11 cellular contexts compared by ENCODE assay signal in the genomic region with DNA sequence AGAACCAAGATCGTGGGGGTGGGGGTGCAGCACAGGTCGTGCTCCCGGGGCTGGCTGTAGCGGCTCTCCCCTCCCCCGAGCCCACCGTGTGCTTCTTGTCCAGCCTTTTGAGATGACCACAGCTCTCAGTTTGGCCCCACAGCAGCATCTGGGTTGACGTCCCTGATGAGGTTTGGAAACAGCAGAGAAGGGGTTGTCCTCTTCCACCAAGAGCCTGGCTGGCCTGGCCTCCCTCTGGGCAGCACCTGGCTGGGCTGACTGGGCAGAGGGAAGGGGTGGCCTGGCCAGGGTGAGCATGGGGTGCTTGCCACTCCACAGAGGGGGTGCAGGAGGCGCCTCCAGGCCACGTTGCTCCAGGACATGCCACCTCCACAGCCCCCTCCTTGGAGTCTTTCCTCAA.
DNase-seq lines count a peak whose midpoint lies in the region; ATAC-seq, FAIRE-seq and TF ChIP-seq lines count a peak whose summit lies in the region.
"Had no signal": no experiment of that assay in that cellular context is flagged by ENCODE, and none has a peak within 500 bp of the region (broad histone marks: within the 10 kb centered on the region; RNA-seq: fewer than 3 reads in every experiment).

No MANE protein-coding gene starts in this region.

- in situ Hi-C loops in K562 (cut with MboI): no loop called here

- no peaks in the 10 kb centered on the region for H3K27me3 Mint-ChIP-seq in mesothelial cell of epicardium (ENCODE audit: low read depth)

- intact Hi-C loops in heart right ventricle (cut with DNase I): loop anchor here in 1 of 10 donors (10.0 kb wide), 1 partner anchor 55 kb away; no protein-coding TSS in a partner anchor
- intact Hi-C loops in Right ventricle myocardium superior (cut with DNase I): no loop called here
- intact Hi-C loops in K562 (cut with micrococcal nuclease): no loop called here
- intact Hi-C loops in upper lobe of right lung (cut with DNase I): no loop called here

- H3K27ac ChIP-seq in heart right ventricle (peak overlapping the region in 8 of 10 donors; percentile 65 to 93 (median 78)), K562 (ENCODE audit: extremely low read depth, low read depth, low read length) (no peak overlapping the region), upper lobe of right lung (peak overlapping the region; percentile 79)
- H3K27ac ChIP-seq: C4-2B had no signal

- ATAC-seq in heart right ventricle (peak in 1 of 8 donors; percentile 11), Right ventricle myocardium superior (ENCODE audit: poor library complexity) (no peak), K562 (no peak), upper lobe of right lung (peak; percentile 1)

- BruUV-seq in K562 (replicated peaks; lab: Mats Ljungman, UMichigan): no TSS peak

- H3K4me3 Mint-ChIP-seq in mesothelial cell of epicardium: no peak overlapping the region

- H3K36me3 ChIP-seq in heart right ventricle: peaks cover 0 to under 1% (median 0%) of the 10 kb centered on the region in 9 donors
- 0 out of 3 replicates have a peak, but pooled peaks cover 2% of the 10 kb centered on the region for H3K36me3 ChIP-seq in K562 (ENCODE audit: control insufficient read depth, insufficient read depth, low read length)
- H3K36me3 ChIP-seq in upper lobe of right lung: no peaks in the 10 kb centered on the region

- FAIRE-seq in K562 (lab: Jason Lieb, UNC): no peak
- FAIRE-seq in frontal cortex (lab: Jason Lieb, UNC): no peak

- peaks cover 19% of the 10 kb centered on the region for H3K4me1 Mint-ChIP-seq in mesothelial cell of epicardium

- TF ChIP-seq RAD21 in K562 (CRISPR knock-in tag; conservative IDR thresholded peaks at IDR 0.05 in 1 of 2, IDR thresholded peaks at IDR 0.05 in 1 of 2): no peak

- H3K4me1 ChIP-seq in heart right ventricle (peaks cover 37 to 92% (median 72%) of the 10 kb centered on the region in 9 donors), K562 (replicated peaks in 1 of 2; ENCODE audit: control insufficient read depth in 2 of 2, insufficient read depth in 2 of 2, low read length in 2 of 2) (peaks cover 16 to 73% of the 10 kb centered on the region in 2 experiments), upper lobe of right lung (peaks cover 71% of the 10 kb centered on the region)

- H3K4me3 ChIP-seq in heart right ventricle (no peak overlapping the region), K562 (no peak overlapping the region), upper lobe of right lung (no peak overlapping the region)

- H2AFZ ChIP-seq in K562 (ENCODE audit: low read depth, low read length): no peak overlapping the region

- no peak for DNase-seq in heart right ventricle
- DNase-seq in Right ventricle myocardium superior: no peak
- no peak for DNase-seq in K562 (ENCODE audit: extremely low read depth in 1 of 4, low spot score in 3 of 4)
- no peak for DNase-seq in mesothelial cell of epicardium (ENCODE audit: low spot score in 2 of 2, unreplicated experiment in 2 of 2)
- no peak for DNase-seq in upper lobe of right lung
- DNase-seq in NCI-H146 (lab: John Stamatoyannopoulos, UW): no peak
- DNase-seq in DMS 273 treated with DMSO at 0.1 percent for 48 hours (lab: John Stamatoyannopoulos, UW): no peak
- no peak for DNase-seq in frontal cortex (ENCODE audit: low spot score in 2 of 2)
- DNase-seq: NCI-H1930; stimulated activated CD4-positive, alpha-beta T cell treated with anti-CD3 and anti-CD28 coated beads, Interleukin-4, amount 100 ng/mL, for 4 hours had no signal

- CTCF ChIA-PET in K562 (lab: Yijun Ruan, JAX; ENCODE audit: low intra/inter-chr PET ratio): no interaction called here

- no peak overlapping the region for H3K4me2 ChIP-seq in K562 (ENCODE audit: insufficient read depth, low read length)

- H3K79me2 ChIP-seq in K562 (ENCODE audit: control insufficient read depth, insufficient read depth, low read length): peaks cover 79% of the 10 kb centered on the region

- TF ChIP-seq CTCF in heart right ventricle (IDR thresholded peaks at IDR 0.05) (no peak), K562 (IDR thresholded peaks at IDR 0.05 in 2 of 3, conservative IDR thresholded peaks at IDR 0.05 in 1 of 3; ENCODE audit: insufficient read depth in 2 of 3, low read depth in 1 of 3, low read length in 3 of 3) (no peak), mesothelial cell of epicardium (IDR thresholded peaks at IDR 0.05; ENCODE audit: unreplicated experiment) (no peak), upper lobe of right lung (IDR thresholded peaks at IDR 0.05) (no peak)

- WGBS in heart right ventricle, 2 donors: 60% methylated on average over 9 of the region's 9 CpGs
- WGBS in K562 (ENCODE audit: insufficient coverage, low coverage, missing lambda C conversion rate): 54% methylated on average over 2 of the region's 9 CpGs

- POLR2A ChIA-PET in K562 (lab: Yijun Ruan, JAX): interaction anchor here (0.6 to 1.3 kb wide), 2 partner anchors 8 to 20 kb away, joined by 3 to 4 read pairs; no protein-coding TSS in a partner anchor

- peak overlapping the region in 1 of 2 experiments; percentile 80; a peak in 2 of 4 replicates for H3K9ac ChIP-seq in K562 (ENCODE audit: insufficient read depth in 1 of 2, low read depth in 2 of 2, low read length in 2 of 2)

- TF ChIP-seq POLR2A in K562 (conservative IDR thresholded peaks at IDR 0.05): no peak

- no peaks in the 10 kb centered on the region for H3K9me3 ChIP-seq in heart right ventricle
- H3K9me3 ChIP-seq in K562 (replicated peaks; ENCODE audit: control insufficient read depth, insufficient read depth, low read depth, low read length): no peaks in the 10 kb centered on the region
- no peaks in the 10 kb centered on the region for H3K9me3 ChIP-seq in upper lobe of right lung

- peaks cover 3% of the 10 kb centered on the region for H3K36me3 Mint-ChIP-seq in mesothelial cell of epicardium

- H3K27me3 ChIP-seq in heart right ventricle: no peaks in the 10 kb centered on the region
- H3K27me3 ChIP-seq in K562 (ENCODE audit: control insufficient read depth in 2 of 2, insufficient read depth in 2 of 2, low read length in 2 of 2): no peaks in the 10 kb centered on the region
- no peaks in the 10 kb centered on the region for H3K27me3 ChIP-seq in upper lobe of right lung

- H4K20me1 ChIP-seq in K562 (replicated peaks; ENCODE audit: control insufficient read depth, insufficient read depth, low read length): peaks cover 27% of the 10 kb centered on the region

- peak overlapping the region; percentile 79 for H3K27ac Mint-ChIP-seq in mesothelial cell of epicardium

- H3K9me1 ChIP-seq in K562 (ENCODE audit: control insufficient read depth, insufficient read depth, low read length): peaks cover 7% of the 10 kb centered on the region

- no peak for TF ChIP-seq EP300 in K562 (IDR thresholded peaks at IDR 0.05; ENCODE audit: low read length)

- no peaks in the 10 kb centered on the region for H3K9me3 Mint-ChIP-seq in mesothelial cell of epicardium

TF ChIP-seq in K562, 482 proteins besides CTCF, POLR2A, EP300 and RAD21:
- TF ChIP-seq, protein P1, sequence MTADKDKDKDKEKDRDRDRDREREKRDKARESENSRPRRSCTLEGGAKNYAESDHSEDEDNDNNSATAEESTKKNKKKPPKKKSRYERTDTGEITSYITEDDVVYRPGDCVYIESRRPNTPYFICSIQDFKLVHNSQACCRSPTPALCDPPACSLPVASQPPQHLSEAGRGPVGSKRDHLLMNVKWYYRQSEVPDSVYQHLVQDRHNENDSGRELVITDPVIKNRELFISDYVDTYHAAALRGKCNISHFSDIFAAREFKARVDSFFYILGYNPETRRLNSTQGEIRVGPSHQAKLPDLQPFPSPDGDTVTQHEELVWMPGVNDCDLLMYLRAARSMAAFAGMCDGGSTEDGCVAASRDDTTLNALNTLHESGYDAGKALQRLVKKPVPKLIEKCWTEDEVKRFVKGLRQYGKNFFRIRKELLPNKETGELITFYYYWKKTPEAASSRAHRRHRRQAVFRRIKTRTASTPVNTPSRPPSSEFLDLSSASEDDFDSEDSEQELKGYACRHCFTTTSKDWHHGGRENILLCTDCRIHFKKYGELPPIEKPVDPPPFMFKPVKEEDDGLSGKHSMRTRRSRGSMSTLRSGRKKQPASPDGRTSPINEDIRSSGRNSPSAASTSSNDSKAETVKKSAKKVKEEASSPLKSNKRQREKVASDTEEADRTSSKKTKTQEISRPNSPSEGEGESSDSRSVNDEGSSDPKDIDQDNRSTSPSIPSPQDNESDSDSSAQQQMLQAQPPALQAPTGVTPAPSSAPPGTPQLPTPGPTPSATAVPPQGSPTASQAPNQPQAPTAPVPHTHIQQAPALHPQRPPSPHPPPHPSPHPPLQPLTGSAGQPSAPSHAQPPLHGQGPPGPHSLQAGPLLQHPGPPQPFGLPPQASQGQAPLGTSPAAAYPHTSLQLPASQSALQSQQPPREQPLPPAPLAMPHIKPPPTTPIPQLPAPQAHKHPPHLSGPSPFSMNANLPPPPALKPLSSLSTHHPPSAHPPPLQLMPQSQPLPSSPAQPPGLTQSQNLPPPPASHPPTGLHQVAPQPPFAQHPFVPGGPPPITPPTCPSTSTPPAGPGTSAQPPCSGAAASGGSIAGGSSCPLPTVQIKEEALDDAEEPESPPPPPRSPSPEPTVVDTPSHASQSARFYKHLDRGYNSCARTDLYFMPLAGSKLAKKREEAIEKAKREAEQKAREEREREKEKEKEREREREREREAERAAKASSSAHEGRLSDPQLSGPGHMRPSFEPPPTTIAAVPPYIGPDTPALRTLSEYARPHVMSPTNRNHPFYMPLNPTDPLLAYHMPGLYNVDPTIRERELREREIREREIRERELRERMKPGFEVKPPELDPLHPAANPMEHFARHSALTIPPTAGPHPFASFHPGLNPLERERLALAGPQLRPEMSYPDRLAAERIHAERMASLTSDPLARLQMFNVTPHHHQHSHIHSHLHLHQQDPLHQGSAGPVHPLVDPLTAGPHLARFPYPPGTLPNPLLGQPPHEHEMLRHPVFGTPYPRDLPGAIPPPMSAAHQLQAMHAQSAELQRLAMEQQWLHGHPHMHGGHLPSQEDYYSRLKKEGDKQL (CRISPR knock-in tag; IDR thresholded peaks at IDR 0.05; ENCODE audit: borderline replicate concordance): no peak
- TF ChIP-seq NR2F6 (CRISPR knock-in tag; IDR thresholded peaks at IDR 0.05) (no peak), GTF2E2 (tag; IDR thresholded peaks at IDR 0.05) (no peak), ZNF354B (CRISPR knock-in tag; IDR thresholded peaks at IDR 0.05) (no peak), MAX (CRISPR knock-in tag; IDR thresholded peaks at IDR 0.05) (0 out of 2 replicates have a peak, but pooled peaks have one; percentile 13), ZNF134 (CRISPR knock-in tag; conservative IDR thresholded peaks at IDR 0.05) (peak; percentile 51)
TF ChIP-seq in K562: peak in this region for 2.
